24 cellular contexts compared by ENCODE assay signal in the genomic region with DNA sequence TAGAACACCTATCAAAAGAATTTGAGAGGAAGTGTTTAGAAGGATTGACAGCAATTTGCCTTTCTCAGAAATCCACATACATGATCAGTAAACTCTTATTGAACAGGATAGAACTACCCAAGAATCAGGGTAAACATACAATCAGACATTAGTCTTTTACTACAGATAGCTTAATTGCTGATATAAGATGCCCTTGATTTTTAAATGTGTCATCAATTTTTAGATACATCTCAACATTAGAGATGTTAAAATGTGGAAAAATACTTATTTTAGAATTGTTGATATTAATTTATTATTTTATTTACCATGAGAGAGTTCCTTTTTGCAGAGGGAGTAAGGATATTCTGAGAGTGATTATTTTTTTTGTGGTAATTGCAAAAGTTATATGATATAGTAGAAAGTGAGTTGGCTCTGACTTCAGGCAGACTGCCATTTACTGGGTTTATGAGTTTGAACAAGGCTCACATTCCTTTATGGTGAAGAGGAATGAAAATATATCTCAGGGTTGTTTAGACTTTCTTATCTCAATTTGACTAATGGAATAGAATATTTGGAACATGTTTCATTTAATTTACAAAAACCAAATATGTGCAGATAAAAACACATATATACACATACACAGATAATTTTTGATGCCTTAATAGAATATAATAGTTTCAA.
A peak's percentile ranks its signal among the peaks of the same experiment; 100 is the strongest.
DNase-seq lines count a peak whose midpoint lies in the region; TF ChIP-seq lines count a peak whose summit lies in the region.
"Had no signal": no experiment of that assay in that cellular context is flagged by ENCODE, and none has a peak within 500 bp of the region (broad histone marks: within the 10 kb centered on the region; RNA-seq: fewer than 3 reads in every experiment).

No MANE protein-coding gene starts in this region.

- no peak for TF ChIP-seq POLR2A in ovary (IDR thresholded peaks at IDR 0.05)

- no peak for TF ChIP-seq CTCF in fibroblast of pulmonary artery (IDR thresholded peaks at IDR 0.05; ENCODE audit: low read length, missing control alignments)
- TF ChIP-seq CTCF in ovary (IDR thresholded peaks at IDR 0.05) = no peak

- intact Hi-C loops in ovary (cut with DNase I) = no loop called here

- H3K27ac ChIP-seq in ovary = no peak overlapping the region
- H3K27ac ChIP-seq: adrenal gland, foreskin keratinocyte, thoracic aorta, VCaP had no signal

- H3K27me3 ChIP-seq in ovary = no peaks in the 10 kb centered on the region
- H3K27me3 ChIP-seq: adrenal gland, foreskin keratinocyte had no signal

- H3K4me3 ChIP-seq in fibroblast of pulmonary artery (replicated peaks; ENCODE audit: low read depth, low read length) (no peak overlapping the region), ovary (no peak overlapping the region)
- H3K4me3 ChIP-seq: adrenal gland, thoracic aorta had no signal

- DNase-seq in H4 (ENCODE audit: low spot score) = peak; percentile 54
- peak; percentile 12 for DNase-seq in amniotic stem cell (lab: John Stamatoyannopoulos, UW)
- peak; percentile 45 for DNase-seq in fibroblast of pulmonary artery (ENCODE audit: low read depth)
- peak; percentile 45 for DNase-seq in stromal cell of bone marrow (ENCODE audit: low read depth)
- no peak for DNase-seq in NCI-H510A (lab: John Stamatoyannopoulos, UW)
- no peak for DNase-seq in ovary
- no peak for DNase-seq in NCI-H1092 (lab: John Stamatoyannopoulos, UW)
- DNase-seq: activated CD4-positive, alpha-beta T cell treated with anti-CD3 and anti-CD28 coated beads for 48 hours; activated T-cell treated with anti-CD3 and anti-CD28 coated beads, Interleukin-2, amount 50 U/mL, for 24 hours; adrenal gland; GDM1; hippocampal formation; immature natural killer cell; mesendoderm; naive B cell; NCI-H1048; NCI-H187; NCI-H748 treated with DMSO at 0.1 percent for 48 hours; occipital lobe; stimulated activated CD4-positive, alpha-beta T cell treated with anti-CD3 and anti-CD28 coated beads, Interleukin-4, amount 100 ng/mL, for 24 hours; stimulated activated naive CD4-positive, alpha-beta T cell treated with Interleukin-2 at 50 U/mL for 16 hours had no signal

- H3K9me3 ChIP-seq in ovary = no peaks in the 10 kb centered on the region
- H3K9me3 ChIP-seq: adrenal gland, thoracic aorta had no signal

- H3K36me3 ChIP-seq in ovary = no peaks in the 10 kb centered on the region
- H3K36me3 ChIP-seq: adrenal gland, thoracic aorta had no signal

- TF ChIP-seq EP300 in ovary (IDR thresholded peaks at IDR 0.05) = no peak

- no peaks in the 10 kb centered on the region for H3K4me1 ChIP-seq in ovary (ENCODE audit: insufficient read depth)
- H3K4me1 ChIP-seq: adrenal gland, foreskin keratinocyte had no signal

Comparison
In these comparisons a context has a peak if more than half of its experiments do, and no peak if none do; other contexts are left out.
1. DNase-seq: peak in H4 (single experiment), amniotic stem cell (single experiment), fibroblast of pulmonary artery (single experiment) and stromal cell of bone marrow (single experiment); none in NCI-H510A (single experiment), ovary (0 of 5) and NCI-H1092 (single experiment).